21 cellular contexts compared by ENCODE assay signal in genomic region chr6:128117916-128118315, GRCh38.
DNase-seq lines count a peak whose midpoint lies in the region; ATAC-seq, FAIRE-seq and TF ChIP-seq lines count a peak whose summit lies in the region.
"Had no signal": no experiment of that assay in that cellular context is flagged by ENCODE, and none has a peak within 500 bp of the region (broad histone marks: within the 10 kb centered on the region; RNA-seq: fewer than 3 reads in every experiment).

No MANE protein-coding gene starts in this region.

- peak; percentile 12 for DNase-seq in AG10803 (ENCODE audit: low read depth)
- no peak for DNase-seq in HTR-8/SVneo (ENCODE audit: insufficient read length, low spot score)
- peak; percentile 31 for DNase-seq in fibroblast of mammary gland (ENCODE audit: low read depth)
- no peak for DNase-seq in activated CD4-positive, alpha-beta T cell treated with anti-CD3 and anti-CD28 coated beads for 4 hours
- no peak for DNase-seq in activated CD8-positive, alpha-beta memory T cell treated with anti-CD3 and anti-CD28 coated beads, Interleukin-2, amount 10 ng/mL, durations not matched to agents 7 days and 5 days
- DNase-seq: 8988T; AML-193; Calu3; CD8-positive, alpha-beta memory T cell; DMS153; GF-D8; NCI-H1105; NCI-H2029 treated with DMSO at 0.1 percent for 48 hours; NCI-H226; NCI-H524; NCI-H774; OCI-M1 had no signal

- no peak overlapping the region for H3K9ac ChIP-seq in skeletal muscle satellite cell (ENCODE audit: low read depth, low read length)
- H3K9ac ChIP-seq: KMS-11 had no signal

- ATAC-seq in HG02610 (IDR thresholded peaks at IDR 0.05; ENCODE audit: unreplicated experiment), result no peak
- ATAC-seq in activated CD8-positive, alpha-beta memory T cell treated with anti-CD3 and anti-CD28 coated beads, Interleukin-2, amount 10 ng/mL, durations not matched to agents 7 days and 5 days, result no peak

- no peaks in the 10 kb centered on the region for H3K27me3 Mint-ChIP-seq in activated CD8-positive, alpha-beta memory T cell treated with anti-CD3 and anti-CD28 coated beads, Interleukin-2, amount 10 ng/mL, durations not matched to agents 7 days and 5 days

- peaks cover 7% of the 10 kb centered on the region for H3K4me1 Mint-ChIP-seq in activated CD8-positive, alpha-beta memory T cell treated with anti-CD3 and anti-CD28 coated beads, Interleukin-2, amount 10 ng/mL, durations not matched to agents 7 days and 5 days

- no peaks in the 10 kb centered on the region for H3K36me3 ChIP-seq in skeletal muscle satellite cell (ENCODE audit: insufficient read depth, low read length)
- H3K36me3 ChIP-seq: SJCRH30 had no signal

- FAIRE-seq in HTR-8/SVneo (lab: Jason Lieb, UNC), result peak; percentile 9

- no peaks in the 10 kb centered on the region for H3K27me3 ChIP-seq in skeletal muscle satellite cell (ENCODE audit: control insufficient read depth, insufficient read depth, low read length)
- H3K27me3 ChIP-seq: SJCRH30 had no signal

- TF ChIP-seq CTCF in AG10803 (conservative IDR thresholded peaks at IDR 0.05; ENCODE audit: low read length) (no peak), fibroblast of mammary gland (conservative IDR thresholded peaks at IDR 0.05; ENCODE audit: control insufficient read depth, insufficient read depth, low read depth, low read length) (no peak)

- peaks cover 3% of the 10 kb centered on the region for H3K36me3 Mint-ChIP-seq in activated CD8-positive, alpha-beta memory T cell treated with anti-CD3 and anti-CD28 coated beads, Interleukin-2, amount 10 ng/mL, durations not matched to agents 7 days and 5 days

- no peak overlapping the region for H3K4me3 Mint-ChIP-seq in activated CD8-positive, alpha-beta memory T cell treated with anti-CD3 and anti-CD28 coated beads, Interleukin-2, amount 10 ng/mL, durations not matched to agents 7 days and 5 days
- H3K4me3 Mint-ChIP-seq: CD8-positive, alpha-beta memory T cell had no signal

- H3K9me3 ChIP-seq in skeletal muscle satellite cell (replicated peaks; ENCODE audit: low read length), result no peaks in the 10 kb centered on the region
- H3K9me3 ChIP-seq: SJCRH30 had no signal

- no peak overlapping the region for H3K27ac Mint-ChIP-seq in activated CD8-positive, alpha-beta memory T cell treated with anti-CD3 and anti-CD28 coated beads, Interleukin-2, amount 10 ng/mL, durations not matched to agents 7 days and 5 days
- H3K27ac Mint-ChIP-seq: CD8-positive, alpha-beta memory T cell had no signal

- H3K4me1 ChIP-seq in skeletal muscle satellite cell (ENCODE audit: control insufficient read depth, insufficient read depth, low read length), result peaks cover 14% of the 10 kb centered on the region

- H3K4me3 ChIP-seq in AG10803 (ENCODE audit: low read length) (no peak overlapping the region), fibroblast of mammary gland (ENCODE audit: control insufficient read depth, low read depth, low read length) (no peak overlapping the region), skeletal muscle satellite cell (ENCODE audit: low read length) (no peak overlapping the region)
- H3K4me3 ChIP-seq: SJCRH30 had no signal

- H3K9me3 Mint-ChIP-seq in activated CD8-positive, alpha-beta memory T cell treated with anti-CD3 and anti-CD28 coated beads, Interleukin-2, amount 10 ng/mL, durations not matched to agents 7 days and 5 days (ENCODE audit: low read depth), result peaks cover 2% of the 10 kb centered on the region

- CTCF ChIA-PET in activated CD8-positive, alpha-beta memory T cell treated with anti-CD3 and anti-CD28 coated beads, Interleukin-2, amount 10 ng/mL, durations not matched to agents 7 days and 5 days (lab: Charles Lee), result no interaction called here

- peak overlapping the region; percentile 32 for H3K4me2 ChIP-seq in skeletal muscle satellite cell (ENCODE audit: low read length)
- H3K4me2 ChIP-seq: KMS-11 had no signal

Comparison
In these comparisons a context has a peak if more than half of its experiments do, and no peak if none do; other contexts are left out.
1. DNase-seq: peak in AG10803 (single experiment) and fibroblast of mammary gland (single experiment); none in HTR-8/SVneo (single experiment), activated CD4-positive, alpha-beta T cell treated with anti-CD3 and anti-CD28 coated beads for 4 hours (0 of 2) and activated CD8-positive, alpha-beta memory T cell treated with anti-CD3 and anti-CD28 coated beads, Interleukin-2, amount 10 ng/mL, durations not matched to agents 7 days and 5 days (single experiment).